ENCODE assay signal across 21 cellular contexts in genomic region chr1:183810756-183811155, GRCh38.
"Had no signal": no experiment of that assay in that cellular context is flagged by ENCODE, and none has a peak within 500 bp of the region (broad histone marks: within the 10 kb centered on the region; RNA-seq: fewer than 3 reads in every experiment).

No MANE protein-coding gene starts in this region.

- H3K27ac Mint-ChIP-seq: activated CD4-positive, alpha-beta memory T cell treated with anti-CD3 and anti-CD28 coated beads, Interleukin-2, amount 10 ng/mL, durations not matched to agents 7 days and 5 days; activated CD4-positive, alpha-beta T cell treated with anti-CD3 and anti-CD28 coated beads for 36 hours; activated naive CD4-positive, alpha-beta T cell treated with anti-CD3 and anti-CD28 coated beads, Interleukin-2, amount 50 U/mL, for 24 hours; natural killer cell; progenitor cell of endocrine pancreas; stimulated activated naive CD8-positive, alpha-beta T cell treated with anti-CD3 and anti-CD28 coated beads, Interleukin-15, amount 100 ng/mL, for 72 hours; T-helper 17 cell had no signal

- FAIRE-seq: islet of Langerhans had no signal

- H3K36me3 ChIP-seq: adrenal gland, gastroesophageal sphincter, spleen, uterus had no signal

- H3K27me3 ChIP-seq: adrenal gland, gastroesophageal sphincter, heart right ventricle, uterus had no signal

- H3K4me3 ChIP-seq: adrenal gland, gastroesophageal sphincter, uterus had no signal

- H3K4me3 Mint-ChIP-seq: activated CD4-positive, alpha-beta memory T cell treated with anti-CD3 and anti-CD28 coated beads, Interleukin-2, amount 10 ng/mL, durations not matched to agents 7 days and 5 days; activated CD4-positive, alpha-beta T cell treated with anti-CD3 and anti-CD28 coated beads for 36 hours; activated naive CD4-positive, alpha-beta T cell treated with anti-CD3 and anti-CD28 coated beads, Interleukin-2, amount 50 U/mL, for 24 hours; activated T-cell treated with anti-CD3 and anti-CD28 coated beads, Interleukin-2, amount 50 U/mL, for 4 hours; effector memory CD8-positive, alpha-beta T cell; natural killer cell; stimulated activated naive CD8-positive, alpha-beta T cell treated with anti-CD3 and anti-CD28 coated beads, Interleukin-15, amount 100 ng/mL, for 72 hours; T-helper 17 cell had no signal

- H3K36me3 Mint-ChIP-seq: natural killer cell had no signal

- H3K9me3 ChIP-seq: adrenal gland, gastroesophageal sphincter, heart right ventricle, spleen, uterus had no signal

- DNase-seq: activated CD4-positive, alpha-beta memory T cell treated with anti-CD3 and anti-CD28 coated beads, Interleukin-2, amount 10 ng/mL, durations not matched to agents 7 days and 5 days; activated CD4-positive, alpha-beta T cell treated with anti-CD3 and anti-CD28 coated beads for 36 hours; activated effector memory CD4-positive, alpha-beta T cell treated with anti-CD3 and anti-CD28 coated beads, Interleukin-2, amount 50 U/mL, for 16 hours; activated T-cell treated with anti-CD3 and anti-CD28 coated beads, Interleukin-2, amount 50 U/mL, for 4 hours; cerebellar nuclear complex; effector memory CD8-positive, alpha-beta T cell; heart right ventricle; mammary epithelial cell; natural killer cell; occipital lobe; right cardiac atrium; spleen; stimulated activated naive CD8-positive, alpha-beta T cell treated with anti-CD3 and anti-CD28 coated beads, Interleukin-15, amount 100 ng/mL, for 72 hours; T-helper 17 cell; uterus had no signal

- H3K9me3 Mint-ChIP-seq: activated CD4-positive, alpha-beta memory T cell treated with anti-CD3 and anti-CD28 coated beads, Interleukin-2, amount 10 ng/mL, durations not matched to agents 7 days and 5 days; activated naive CD4-positive, alpha-beta T cell treated with anti-CD3 and anti-CD28 coated beads, Interleukin-2, amount 50 U/mL, for 24 hours; activated T-cell treated with anti-CD3 and anti-CD28 coated beads, Interleukin-2, amount 50 U/mL, for 4 hours; effector memory CD8-positive, alpha-beta T cell; natural killer cell; stimulated activated naive CD8-positive, alpha-beta T cell treated with anti-CD3 and anti-CD28 coated beads, Interleukin-15, amount 100 ng/mL, for 72 hours had no signal

- H3K27me3 Mint-ChIP-seq: activated CD4-positive, alpha-beta memory T cell treated with anti-CD3 and anti-CD28 coated beads, Interleukin-2, amount 10 ng/mL, durations not matched to agents 7 days and 5 days had no signal

- H3K27ac ChIP-seq: epithelial cell of prostate, uterus had no signal

- ATAC-seq: activated CD4-positive, alpha-beta T cell treated with anti-CD3 and anti-CD28 coated beads for 36 hours; activated T-cell treated with anti-CD3 and anti-CD28 coated beads, Interleukin-2, amount 50 U/mL, for 4 hours; effector memory CD8-positive, alpha-beta T cell; gastroesophageal sphincter; heart right ventricle; natural killer cell; stimulated activated naive CD8-positive, alpha-beta T cell treated with anti-CD3 and anti-CD28 coated beads, Interleukin-15, amount 100 ng/mL, for 72 hours; T-helper 17 cell had no signal
